ENCODE assay signal across 22 cellular contexts in genomic region chrX:53268173-53268572, GRCh38. TPM values are rescaled to one million over a fixed set of nuclear protein-coding genes. Genes with fewer than 3 reads are reported as not detected.
A peak's percentile ranks its signal among the peaks of the same experiment; 100 is the strongest.
DNase-seq lines count a peak whose midpoint lies in the region; ATAC-seq, FAIRE-seq and TF ChIP-seq lines count a peak whose summit lies in the region.
"Had no signal": no experiment of that assay in that cellular context is flagged by ENCODE, and none has a peak within 500 bp of the region (broad histone marks: within the 10 kb centered on the region; RNA-seq: fewer than 3 reads in every experiment).

No MANE protein-coding gene starts in this region.

- H3K79me2 ChIP-seq in keratinocyte (ENCODE audit: control insufficient read depth, insufficient read depth, low read length): no peaks in the 10 kb centered on the region

- dilution Hi-C loops in keratinocyte (cut with MboI; ENCODE audit: extremely low pct_ligation_motif_present, low sequenced_read_pairs): no loop called here

- H3K27ac ChIP-seq in 22Rv1 (peak overlapping the region; percentile 62), keratinocyte (ENCODE audit: control insufficient read depth, insufficient read depth, low read length) (peak overlapping the region; percentile 10), upper lobe of right lung (no peak overlapping the region)
- H3K27ac ChIP-seq in BLaER1 treated with 17β-estradiol and CSF1 and Interleukin-3, amounts not matched to agents 10 nM and 100 nM: no peak overlapping the region
- H3K27ac ChIP-seq: GM23248 had no signal

- H3K4me2 ChIP-seq in BLaER1 treated with 17β-estradiol and CSF1 and Interleukin-3, amounts not matched to agents 10 nM and 100 nM: peak overlapping the region; percentile 52 to 81 (median 72); a peak in 21 of 22 replicates
- peak overlapping the region; percentile 83 for H3K4me2 ChIP-seq in keratinocyte (ENCODE audit: control insufficient read depth, extremely low read depth, insufficient read depth, low read depth, low read length)

- no peaks in the 10 kb centered on the region for H3K9me1 ChIP-seq in keratinocyte (ENCODE audit: control insufficient read depth, extremely low read depth, insufficient read depth, low read length)

- ATAC-seq in upper lobe of right lung (no peak), GM21619 (IDR thresholded peaks at IDR 0.05; ENCODE audit: unreplicated experiment) (no peak)
- ATAC-seq: SK-N-SH treated with all-trans-retinoic acid at 6 μM for 48 hours had no signal

- TF ChIP-seq CTCF in 22Rv1 (IDR thresholded peaks at IDR 0.05) (no peak), bronchial epithelial cell (IDR thresholded peaks at IDR 0.05; ENCODE audit: insufficient read depth, low read length, severe bottlenecking) (no peak), keratinocyte (optimal IDR thresholded peaks at IDR 0.05 in 1 of 3, IDR thresholded peaks at IDR 0.05 in 1 of 3, conservative IDR thresholded peaks at IDR 0.05 in 1 of 3; ENCODE audit: extremely low read depth in 1 of 3, insufficient read depth in 2 of 3, low read length in 3 of 3) (no peak), upper lobe of right lung (IDR thresholded peaks at IDR 0.05) (no peak)

- intact Hi-C loops in upper lobe of right lung (cut with DNase I): no loop called here

- H3K4me3 ChIP-seq in BLaER1 treated with 17β-estradiol and CSF1 and Interleukin-3, amounts not matched to agents 10 nM and 100 nM: no peak overlapping the region
- no peak overlapping the region for H3K4me3 ChIP-seq in bronchial epithelial cell (ENCODE audit: low read depth, low read length)
- peak overlapping the region in 2 of 3 experiments; percentile 30 to 52 for H3K4me3 ChIP-seq in keratinocyte (ENCODE audit: control insufficient read depth in 2 of 3, extremely low read depth in 1 of 3, insufficient read depth in 2 of 3, low read depth in 1 of 3, low read length in 3 of 3)
- H3K4me3 ChIP-seq in upper lobe of right lung: no peak overlapping the region
- H3K4me3 ChIP-seq: GM23248, HAP-1, MG63 had no signal

- H3K9ac ChIP-seq in BLaER1 treated with 17β-estradiol and CSF1 and Interleukin-3, amounts not matched to agents 10 nM and 100 nM: no peak overlapping the region
- peak overlapping the region; percentile 36 for H3K9ac ChIP-seq in keratinocyte (ENCODE audit: control insufficient read depth, extremely low read depth, insufficient read depth, low read length)
- H3K9ac ChIP-seq: GM23248 had no signal

- peak; percentile 95 for FAIRE-seq in bronchial epithelial cell (lab: Jason Lieb, UNC)
- peak; percentile 85 for FAIRE-seq in keratinocyte (lab: Jason Lieb, UNC)

- peaks cover 0 to 39% (median 6%) of the 10 kb centered on the region in 11 experiments; a peak in 11 of 22 replicates for H4K20me1 ChIP-seq in BLaER1 treated with 17β-estradiol and CSF1 and Interleukin-3, amounts not matched to agents 10 nM and 100 nM
- no peaks in the 10 kb centered on the region for H4K20me1 ChIP-seq in keratinocyte (ENCODE audit: control insufficient read depth, extremely low read depth, insufficient read depth, low read length)

- H3K27me3 ChIP-seq in BLaER1 treated with 17β-estradiol and CSF1 and Interleukin-3, amounts not matched to agents 10 nM and 100 nM: peaks cover 87 to 99% (median 98%) of the 10 kb centered on the region in 11 experiments
- H3K27me3 ChIP-seq in bronchial epithelial cell (ENCODE audit: control insufficient read depth, insufficient read depth, low read length) (no peaks in the 10 kb centered on the region), keratinocyte (ENCODE audit: control insufficient read depth, extremely low read depth, insufficient read depth, low read length) (peaks cover 4% of the 10 kb centered on the region), upper lobe of right lung (no peaks in the 10 kb centered on the region)
- H3K27me3 ChIP-seq: MG63 had no signal

- H3K4me1 ChIP-seq in BLaER1 treated with 17β-estradiol and CSF1 and Interleukin-3, amounts not matched to agents 10 nM and 100 nM: peaks cover 47 to 67% (median 58%) of the 10 kb centered on the region in 10 experiments
- peaks cover 32% of the 10 kb centered on the region for H3K4me1 ChIP-seq in keratinocyte (ENCODE audit: control insufficient read depth, extremely low read depth, insufficient read depth, low read length)
- peaks cover 3% of the 10 kb centered on the region for H3K4me1 ChIP-seq in upper lobe of right lung
- H3K4me1 ChIP-seq: Caco-2, HAP-1 had no signal

- no peaks in the 10 kb centered on the region for H3K36me3 ChIP-seq in BLaER1 treated with 17β-estradiol and CSF1 and Interleukin-3, amounts not matched to agents 10 nM and 100 nM
- H3K36me3 ChIP-seq in bronchial epithelial cell (ENCODE audit: control insufficient read depth, insufficient read depth, low read length) (no peaks in the 10 kb centered on the region), keratinocyte (ENCODE audit: control insufficient read depth in 2 of 2, extremely low read depth in 1 of 2, insufficient read depth in 2 of 2, low read length in 2 of 2) (no peaks in the 10 kb centered on the region), upper lobe of right lung (no peaks in the 10 kb centered on the region)
- H3K36me3 ChIP-seq: HAP-1, MG63 had no signal

- H2AFZ ChIP-seq in keratinocyte (ENCODE audit: control insufficient read depth, low read length): peak overlapping the region; percentile 61
- H2AFZ ChIP-seq: GM23248 had no signal

- DNase-seq in bronchial epithelial cell (ENCODE audit: low read depth) (peak; percentile 86), keratinocyte (ENCODE audit: low read depth, low spot score) (peak; percentile 58), upper lobe of right lung (no peak)
- no peak for DNase-seq in activated effector memory CD4-positive, alpha-beta T cell treated with anti-CD3 and anti-CD28 coated beads, Interleukin-2, amount 50 U/mL, for 16 hours
- DNase-seq: Caco-2; CD4-positive, CD25-positive, alpha-beta regulatory T cell; DMS153; GF-D8; GM23248; Karpas-422; MG63; NCI-H1092; NCI-H1436 treated with DMSO at 0.1 percent for 48 hours; NCI-H2081 treated with DMSO at 0.1 percent for 48 hours; NCI-H510A; NCI-H82; SIG-M5 had no signal

- H3K9me3 ChIP-seq in BLaER1 treated with 17β-estradiol and CSF1 and Interleukin-3, amounts not matched to agents 10 nM and 100 nM (replicated peaks in 1 of 11): no peaks in the 10 kb centered on the region
- H3K9me3 ChIP-seq in keratinocyte (ENCODE audit: control insufficient read depth, low read depth, low read length) (no peaks in the 10 kb centered on the region), upper lobe of right lung (no peaks in the 10 kb centered on the region)
- H3K9me3 ChIP-seq: Caco-2, HAP-1, MG63 had no signal

RNA-seq across cellular contexts. Expression of gene IQSEC2, which starts 13.2 kb away (rescaled TPM):
- 3.4 and 5.9 TPM in 2 replicates for total RNA-seq in bronchial epithelial cell
- 3.9 to 7.7 TPM (median 4.7 TPM) in 3 replicates for polyA plus RNA-seq in keratinocyte
- polyA plus RNA-seq in keratinocyte (2011; ENCODE audit: low read depth): 2.5 TPM
- polyA plus RNA-seq in keratinocyte (2011; cell fraction: cytosol; rRNA removed): 5.1 and 6.0 TPM in 2 replicates
- 10.2 and 13.5 TPM in 2 replicates for polyA plus RNA-seq in keratinocyte (2011; cell fraction: nucleus; rRNA removed)
- polyA plus RNA-seq in keratinocyte (2012; ENCODE audit: low replicate concordance): 7.0 and 7.7 TPM in 2 replicates
- 5.5 to 6.9 TPM (median 6.3 TPM) in 3 replicates for polyA minus RNA-seq in keratinocyte
- polyA minus RNA-seq in keratinocyte (2011; cell fraction: cytosol; rRNA and poly(A)+ RNA removed): 10.9 TPM
- polyA minus RNA-seq in keratinocyte (2011; cell fraction: nucleus; rRNA and poly(A)+ RNA removed): 10.3 and 11.1 TPM in 2 replicates
- total RNA-seq in upper lobe of right lung: 17.3 TPM

RNA-seq across cellular contexts. Expression of gene KDM5C, which starts 43.2 kb away (rescaled TPM):
- total RNA-seq in bronchial epithelial cell (64.5 and 151 TPM in 2 replicates), upper lobe of right lung (65.2 TPM)
- polyA plus RNA-seq in keratinocyte: 44.0 to 48.3 TPM (median 46.0 TPM) in 3 replicates
- polyA plus RNA-seq in keratinocyte (2011; ENCODE audit: low read depth): 48.1 TPM
- 24.2 TPM in 2 replicates for polyA plus RNA-seq in keratinocyte (2011; cell fraction: cytosol; rRNA removed)
- polyA plus RNA-seq in keratinocyte (2011; cell fraction: nucleus; rRNA removed): 155 and 158 TPM in 2 replicates
- 44.1 and 53.6 TPM in 2 replicates for polyA plus RNA-seq in keratinocyte (2012; ENCODE audit: low replicate concordance)
- 95.0 to 134 TPM (median 98.4 TPM) in 3 replicates for polyA minus RNA-seq in keratinocyte
- polyA minus RNA-seq in keratinocyte (2011; cell fraction: cytosol; rRNA and poly(A)+ RNA removed): 54.9 TPM
- 95.6 and 101 TPM in 2 replicates for polyA minus RNA-seq in keratinocyte (2011; cell fraction: nucleus; rRNA and poly(A)+ RNA removed)

Comparison
In these comparisons a context has a peak if more than half of its experiments do, and no peak if none do; other contexts are left out.
1. H3K27ac ChIP-seq: peak in 22Rv1 (single experiment) and keratinocyte (single experiment); none in BLaER1 treated with 17β-estradiol and CSF1 and Interleukin-3, amounts not matched to agents 10 nM and 100 nM (0 of 11) and upper lobe of right lung (single experiment).
2. H3K4me3 ChIP-seq: peak in keratinocyte (2 of 3); none in BLaER1 treated with 17β-estradiol and CSF1 and Interleukin-3, amounts not matched to agents 10 nM and 100 nM (0 of 10), bronchial epithelial cell (single experiment) and upper lobe of right lung (single experiment).
3. DNase-seq: peak in bronchial epithelial cell (single experiment) and keratinocyte (single experiment); none in upper lobe of right lung (single experiment) and activated effector memory CD4-positive, alpha-beta T cell treated with anti-CD3 and anti-CD28 coated beads, Interleukin-2, amount 50 U/mL, for 16 hours (single experiment).